In genomic region chr3:113741086-113741485, GRCh38 we compare ENCODE assay signal across 1 cellular context.
TF ChIP-seq lines count a peak whose summit lies in the region.

No MANE protein-coding gene starts in this region.

TF ChIP-seq in HepG2, 621 proteins besides CTCF, POLR2A, EP300 and RAD21:
- TF ChIP-seq PHB2 (IDR thresholded peaks at IDR 0.05; ENCODE audit: partially characterized antibody): no peak
- TF ChIP-seq, protein P1, sequence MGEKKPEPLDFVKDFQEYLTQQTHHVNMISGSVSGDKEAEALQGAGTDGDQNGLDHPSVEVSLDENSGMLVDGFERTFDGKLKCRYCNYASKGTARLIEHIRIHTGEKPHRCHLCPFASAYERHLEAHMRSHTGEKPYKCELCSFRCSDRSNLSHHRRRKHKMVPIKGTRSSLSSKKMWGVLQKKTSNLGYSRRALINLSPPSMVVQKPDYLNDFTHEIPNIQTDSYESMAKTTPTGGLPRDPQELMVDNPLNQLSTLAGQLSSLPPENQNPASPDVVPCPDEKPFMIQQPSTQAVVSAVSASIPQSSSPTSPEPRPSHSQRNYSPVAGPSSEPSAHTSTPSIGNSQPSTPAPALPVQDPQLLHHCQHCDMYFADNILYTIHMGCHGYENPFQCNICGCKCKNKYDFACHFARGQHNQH (CRISPR knock-in tag; IDR thresholded peaks at IDR 0.05): no peak
- no peak for TF ChIP-seq SMAD3 (CRISPR knock-in tag; IDR thresholded peaks at IDR 0.05)
- no peak for TF ChIP-seq JARID2 (CRISPR knock-in tag; IDR thresholded peaks at IDR 0.05; ENCODE audit: insufficient replicate concordance)
- TF ChIP-seq ZNF343 (CRISPR knock-in tag; IDR thresholded peaks at IDR 0.05): no peak
- TF ChIP-seq ETV5 (CRISPR knock-in tag; IDR thresholded peaks at IDR 0.05; ENCODE audit: borderline replicate concordance): no peak
- no peak for TF ChIP-seq DMAP1 (CRISPR knock-in tag; IDR thresholded peaks at IDR 0.05)
- TF ChIP-seq, protein P2, sequence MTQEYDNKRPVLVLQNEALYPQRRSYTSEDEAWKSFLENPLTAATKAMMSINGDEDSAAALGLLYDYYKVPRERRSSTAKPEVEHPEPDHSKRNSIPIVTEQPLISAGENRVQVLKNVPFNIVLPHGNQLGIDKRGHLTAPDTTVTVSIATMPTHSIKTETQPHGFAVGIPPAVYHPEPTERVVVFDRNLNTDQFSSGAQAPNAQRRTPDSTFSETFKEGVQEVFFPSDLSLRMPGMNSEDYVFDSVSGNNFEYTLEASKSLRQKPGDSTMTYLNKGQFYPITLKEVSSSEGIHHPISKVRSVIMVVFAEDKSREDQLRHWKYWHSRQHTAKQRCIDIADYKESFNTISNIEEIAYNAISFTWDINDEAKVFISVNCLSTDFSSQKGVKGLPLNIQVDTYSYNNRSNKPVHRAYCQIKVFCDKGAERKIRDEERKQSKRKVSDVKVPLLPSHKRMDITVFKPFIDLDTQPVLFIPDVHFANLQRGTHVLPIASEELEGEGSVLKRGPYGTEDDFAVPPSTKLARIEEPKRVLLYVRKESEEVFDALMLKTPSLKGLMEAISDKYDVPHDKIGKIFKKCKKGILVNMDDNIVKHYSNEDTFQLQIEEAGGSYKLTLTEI (CRISPR knock-in tag; conservative IDR thresholded peaks at IDR 0.05): no peak
- no peak for TF ChIP-seq ZSCAN20 (CRISPR knock-in tag; IDR thresholded peaks at IDR 0.05; ENCODE audit: borderline replicate concordance)
- TF ChIP-seq THRA (CRISPR knock-in tag; IDR thresholded peaks at IDR 0.05; ENCODE audit: borderline replicate concordance): no peak
